Comparison of ENCODE assay signal across 21 cellular contexts in genomic region chr10:102880256-102880655, GRCh38. TPM values are rescaled to one million over a fixed set of nuclear protein-coding genes. Genes with fewer than 3 reads are reported as not detected.
DNase-seq lines count a peak whose midpoint lies in the region; ATAC-seq, FAIRE-seq and TF ChIP-seq lines count a peak whose summit lies in the region.
"Had no signal": no experiment of that assay in that cellular context is flagged by ENCODE, and none has a peak within 500 bp of the region (broad histone marks: within the 10 kb centered on the region; RNA-seq: fewer than 3 reads in every experiment).

No MANE protein-coding gene starts in this region.

- no peaks in the 10 kb centered on the region for H3K9me3 ChIP-seq in A549
- no peaks in the 10 kb centered on the region for H3K9me3 ChIP-seq in K562 (replicated peaks; ENCODE audit: control insufficient read depth, insufficient read depth, low read depth, low read length)
- no peaks in the 10 kb centered on the region for H3K9me3 ChIP-seq in keratinocyte (ENCODE audit: control insufficient read depth, low read depth, low read length)
- no peaks in the 10 kb centered on the region for H3K9me3 ChIP-seq in CD8-positive, alpha-beta T cell (ENCODE audit: low read length)

- no peak overlapping the region for H3K27ac Mint-ChIP-seq in CD8-positive, alpha-beta T cell
- H3K27ac Mint-ChIP-seq: CD4-positive, alpha-beta memory T cell; GM23338; H9 had no signal

- no peak for TF ChIP-seq EP300 in A549 (IDR thresholded peaks at IDR 0.05)
- TF ChIP-seq EP300 in K562 (IDR thresholded peaks at IDR 0.05; ENCODE audit: low read length) = no peak

- H3K4me1 Mint-ChIP-seq in CD8-positive, alpha-beta T cell (ENCODE audit: low read depth) = no peaks in the 10 kb centered on the region
- H3K4me1 Mint-ChIP-seq: CD4-positive, alpha-beta memory T cell; GM23338; H9 had no signal

- no TSS peak for BruUV-seq in K562 (replicated peaks; lab: Mats Ljungman, UMichigan)

- no peak for TF ChIP-seq POLR2A in A549 (IDR thresholded peaks at IDR 0.05; ENCODE audit: low read length)
- no peak for TF ChIP-seq POLR2A in K562 (conservative IDR thresholded peaks at IDR 0.05)

- H3K9me3 Mint-ChIP-seq in CD8-positive, alpha-beta T cell = no peaks in the 10 kb centered on the region
- H3K9me3 Mint-ChIP-seq: CD4-positive, alpha-beta memory T cell; GM23338; H9 had no signal

- CTCF ChIA-PET in A549 (lab: Yijun Ruan, JAX) (interaction anchor here (1.0 to 1.6 kb wide), 2 partner anchors 11 to 21 kb away, joined by 3 to 4 read pairs; partner anchors contain the start of gene AS3MT), K562 (lab: Yijun Ruan, JAX; ENCODE audit: low intra/inter-chr PET ratio) (no interaction called here)
- CTCF ChIA-PET in CD8-positive, alpha-beta T cell (lab: Charles Lee) = no interaction called here

- H3K4me3 ChIP-seq in A549 (no peak overlapping the region), K562 (no peak overlapping the region), keratinocyte (ENCODE audit: control insufficient read depth in 2 of 3, extremely low read depth in 1 of 3, insufficient read depth in 2 of 3, low read depth in 1 of 3, low read length in 3 of 3) (no peak overlapping the region)
- no peak overlapping the region for H3K4me3 ChIP-seq in CD8-positive, alpha-beta T cell (ENCODE audit: low read depth, low read length)
- H3K4me3 ChIP-seq: GM12878, GM23338 had no signal

- H3K36me3 ChIP-seq in K562 (ENCODE audit: control insufficient read depth, insufficient read depth, low read length) = no peaks in the 10 kb centered on the region
- H3K36me3 ChIP-seq in keratinocyte (ENCODE audit: control insufficient read depth in 2 of 2, extremely low read depth in 1 of 2, insufficient read depth in 2 of 2, low read length in 2 of 2) = no peaks in the 10 kb centered on the region
- no peaks in the 10 kb centered on the region for H3K36me3 ChIP-seq in CD8-positive, alpha-beta T cell (ENCODE audit: insufficient read depth, low read length)

- H3K27ac ChIP-seq in A549 = no peak overlapping the region
- no peak overlapping the region for H3K27ac ChIP-seq in K562 (ENCODE audit: extremely low read depth, low read depth, low read length)
- no peak overlapping the region for H3K27ac ChIP-seq in keratinocyte (ENCODE audit: control insufficient read depth, insufficient read depth, low read length)
- no peak overlapping the region for H3K27ac ChIP-seq in CD8-positive, alpha-beta T cell (ENCODE audit: low read depth, low read length)

- H3K79me2 ChIP-seq in K562 (ENCODE audit: control insufficient read depth, insufficient read depth, low read length) = no peaks in the 10 kb centered on the region
- H3K79me2 ChIP-seq in keratinocyte (ENCODE audit: control insufficient read depth, insufficient read depth, low read length) = no peaks in the 10 kb centered on the region

- in situ Hi-C loops in K562 (cut with MboI) = no loop called here

- no peaks in the 10 kb centered on the region for H3K4me1 ChIP-seq in A549
- no peaks in the 10 kb centered on the region; a peak in 1 of 5 replicates for H3K4me1 ChIP-seq in K562 (replicated peaks in 1 of 2; ENCODE audit: control insufficient read depth in 2 of 2, insufficient read depth in 2 of 2, low read length in 2 of 2)
- H3K4me1 ChIP-seq in keratinocyte (ENCODE audit: control insufficient read depth, extremely low read depth, insufficient read depth, low read length) = no peaks in the 10 kb centered on the region
- H3K4me1 ChIP-seq in CD8-positive, alpha-beta T cell (ENCODE audit: insufficient read depth, low read length) = no peaks in the 10 kb centered on the region

- dilution Hi-C loops in keratinocyte (cut with MboI; ENCODE audit: extremely low pct_ligation_motif_present, low sequenced_read_pairs) = no loop called here

- H3K4me3 Mint-ChIP-seq in CD8-positive, alpha-beta T cell = no peak overlapping the region
- H3K4me3 Mint-ChIP-seq: CD4-positive, alpha-beta memory T cell; GM23338; H9 had no signal

- H3K9me1 ChIP-seq in K562 (ENCODE audit: control insufficient read depth, insufficient read depth, low read length) = no peaks in the 10 kb centered on the region
- no peaks in the 10 kb centered on the region for H3K9me1 ChIP-seq in keratinocyte (ENCODE audit: control insufficient read depth, extremely low read depth, insufficient read depth, low read length)

- H3K4me2 ChIP-seq in A549 (no peak overlapping the region), K562 (ENCODE audit: insufficient read depth, low read length) (no peak overlapping the region), keratinocyte (ENCODE audit: control insufficient read depth, extremely low read depth, insufficient read depth, low read depth, low read length) (no peak overlapping the region)
- H3K4me2 ChIP-seq: GM23338 had no signal

- H3K36me3 Mint-ChIP-seq in CD8-positive, alpha-beta T cell = peaks cover 11% of the 10 kb centered on the region

- no peak overlapping the region for H2AFZ ChIP-seq in K562 (ENCODE audit: low read depth, low read length)
- H2AFZ ChIP-seq in keratinocyte (ENCODE audit: control insufficient read depth, low read length) = no peak overlapping the region
- H2AFZ ChIP-seq: GM23338 had no signal

- 94% methylated on average over 2 of the region's 2 CpGs for WGBS in A549 (ENCODE audit: missing lambda C conversion rate)
- 0% methylated on average over 2 of the region's 2 CpGs for WGBS in K562 (ENCODE audit: insufficient coverage, low coverage, missing lambda C conversion rate)

- no peaks in the 10 kb centered on the region for H4K20me1 ChIP-seq in K562 (replicated peaks; ENCODE audit: control insufficient read depth, insufficient read depth, low read length)
- no peaks in the 10 kb centered on the region for H4K20me1 ChIP-seq in keratinocyte (ENCODE audit: control insufficient read depth, extremely low read depth, insufficient read depth, low read length)

- no peaks in the 10 kb centered on the region for H3K27me3 ChIP-seq in K562 (ENCODE audit: control insufficient read depth in 2 of 2, insufficient read depth in 2 of 2, low read length in 2 of 2)
- H3K27me3 ChIP-seq in keratinocyte (ENCODE audit: control insufficient read depth, extremely low read depth, insufficient read depth, low read length) = no peaks in the 10 kb centered on the region
- H3K27me3 ChIP-seq in CD8-positive, alpha-beta T cell (ENCODE audit: insufficient read depth, low read length) = no peaks in the 10 kb centered on the region

- no peaks in the 10 kb centered on the region for H3K27me3 Mint-ChIP-seq in CD8-positive, alpha-beta T cell (ENCODE audit: low read depth)
- H3K27me3 Mint-ChIP-seq: CD4-positive, alpha-beta memory T cell had no signal

- ATAC-seq in A549 (no peak), K562 (no peak)
- ATAC-seq in CD8-positive, alpha-beta T cell = no peak
- ATAC-seq: GM12878, GM23338, HCT116 had no signal

- TF ChIP-seq RAD21 in A549 (conservative IDR thresholded peaks at IDR 0.05 in 1 of 2, IDR thresholded peaks at IDR 0.05 in 1 of 2) = no peak
- TF ChIP-seq RAD21 in K562 (CRISPR knock-in tag; conservative IDR thresholded peaks at IDR 0.05 in 1 of 2, IDR thresholded peaks at IDR 0.05 in 1 of 2) = no peak

- TF ChIP-seq CTCF in A549 (IDR thresholded peaks at IDR 0.05) (no peak), K562 (IDR thresholded peaks at IDR 0.05 in 2 of 3, conservative IDR thresholded peaks at IDR 0.05 in 1 of 3; ENCODE audit: insufficient read depth in 2 of 3, low read depth in 1 of 3, low read length in 3 of 3) (no peak), keratinocyte (optimal IDR thresholded peaks at IDR 0.05 in 1 of 3, IDR thresholded peaks at IDR 0.05 in 1 of 3, conservative IDR thresholded peaks at IDR 0.05 in 1 of 3; ENCODE audit: extremely low read depth in 1 of 3, insufficient read depth in 2 of 3, low read length in 3 of 3) (no peak)
- TF ChIP-seq CTCF in CD8-positive, alpha-beta T cell (IDR thresholded peaks at IDR 0.05) = no peak

- intact Hi-C loops in K562 (cut with micrococcal nuclease) = no loop called here
- intact Hi-C loops in CD8-positive, alpha-beta T cell (cut with DNase I, micrococcal nuclease) = no loop called here

- DNase-seq in A549 (ENCODE audit: low read depth in 1 of 2, low spot score in 1 of 2) (no peak), GM19239 (ENCODE audit: insufficient read length, low spot score) (no peak), K562 (ENCODE audit: extremely low read depth in 1 of 4, low spot score in 3 of 4) (no peak), keratinocyte (ENCODE audit: low read depth, low spot score) (no peak), COLO668 (lab: John Stamatoyannopoulos, UW; ENCODE audit: unreplicated experiment) (no peak), NCI-H128 (lab: John Stamatoyannopoulos, UW; ENCODE audit: unreplicated experiment) (no peak)
- DNase-seq in CD8-positive, alpha-beta T cell = no peak
- DNase-seq: 8988T; C1 segment of cervical spinal cord; CD4-positive, alpha-beta memory T cell; DMS 273 treated with DMSO at 0.1 percent for 48 hours; DMS79; EL; GDM1; H9 had no signal

- H3K9ac ChIP-seq in K562 (ENCODE audit: insufficient read depth in 1 of 2, low read depth in 2 of 2, low read length in 2 of 2) (no peak overlapping the region), keratinocyte (ENCODE audit: control insufficient read depth, extremely low read depth, insufficient read depth, low read length) (no peak overlapping the region)

- FAIRE-seq in A549 (lab: Jason Lieb, UNC) = peak; percentile 28
- peak; percentile 11 for FAIRE-seq in GM19239 (lab: Jason Lieb, UNC)
- no peak for FAIRE-seq in K562 (lab: Jason Lieb, UNC)
- FAIRE-seq in keratinocyte (lab: Jason Lieb, UNC) = peak; percentile 26

- POLR2A ChIA-PET in A549 (lab: Yijun Ruan, JAX) (no interaction called here), K562 (lab: Yijun Ruan, JAX) (no interaction called here)
- POLR2A ChIA-PET in CD8-positive, alpha-beta T cell (lab: Charles Lee) = no interaction called here

RNA-seq across cellular contexts. Expression of gene AS3MT, which starts 11.0 kb away (rescaled TPM):
- polyA plus RNA-seq in A549 (2011; rRNA removed) (8.6 and 10.8 TPM in 2 replicates), A549 (2017; fragmentation: RNase III; extraction: RNeasy Plus Mini Kit Qiagen cat#74134 plus additional on column Dnase treatment) (9.7 to 10.7 TPM (median 10.7 TPM) in 3 replicates), K562 (2011; rRNA removed) (0.07 TPM in 1 of 2 replicates, not detected in the other), K562 (2014; fragmentation: Illumina TruSeq; extraction: Trizol) (0.19 TPM in 1 of 2 replicates, not detected in the other), K562 (2014; fragmentation: Nextera tagmentation; extraction: Ambion mirVana) (under 1 TPM; 0.04 to 0.14 TPM), K562 (2014; rRNA removed) (0.24 and 0.58 TPM in 2 replicates), keratinocyte (0.80 to 2.0 TPM (median 0.85 TPM) in 3 replicates)
- 4.6 and 5.1 TPM in 2 replicates for polyA plus RNA-seq in A549 (2012; cell fraction: cytosol; rRNA removed)
- 2.4 and 4.8 TPM in 2 replicates for polyA plus RNA-seq in A549 (2012; cell fraction: nucleus; rRNA removed)
- 1.6 and 2.0 TPM in 2 replicates for polyA minus RNA-seq in A549 (2011; rRNA and poly(A)+ RNA removed)
- 0.39 and 1.4 TPM in 2 replicates for total RNA-seq in K562 (2011; cell fraction: chromatin; rRNA removed; ENCODE audit: low replicate concordance)
- 0.39 and 0.50 TPM in 2 replicates for total RNA-seq in K562 (2011; cell fraction: nucleolus; rRNA removed)
- total RNA-seq in K562 (2011; cell fraction: nucleoplasm; rRNA removed) = 0.38 and 0.88 TPM in 2 replicates
- total RNA-seq in K562 (2014; rRNA removed) (not detected in 2 replicates), K562 (2014; rRNA removed; fragmentation: Illumina TruSeq; extraction: Trizol) (0.33 and 0.41 TPM in 2 replicates), K562 (2015; rRNA removed; fragmentation: Illumina TruSeq; extraction: Trizol) (0.30 TPM in 1 of 2 replicates, not detected in the other), K562 (2021) (0.25 and 0.29 TPM in 2 replicates)
- polyA plus RNA-seq in K562 (2011; cell fraction: cytosol; rRNA removed) = 0.04 TPM in 1 of 2 replicates, not detected in the other
- 0.06 and 0.15 TPM in 2 replicates for polyA plus RNA-seq in K562 (2011; cell fraction: nucleus; rRNA removed)
- polyA plus RNA-seq in K562 (2012) = 0.29 TPM in 1 of 2 replicates, not detected in the other
- polyA minus RNA-seq in K562 (2011; rRNA and poly(A)+ RNA removed) = 0.51 TPM in 1 of 2 replicates, not detected in the other
- not detected in 2 replicates for polyA minus RNA-seq in K562 (2011; cell fraction: cytosol; rRNA and poly(A)+ RNA removed)
- polyA minus RNA-seq in K562 (2011; cell fraction: nucleus; rRNA and poly(A)+ RNA removed) = 0.13 and 0.33 TPM in 2 replicates
- polyA plus RNA-seq in keratinocyte (2011; ENCODE audit: low read depth) = 1.2 TPM
- 0.39 and 0.49 TPM in 2 replicates for polyA plus RNA-seq in keratinocyte (2011; cell fraction: cytosol; rRNA removed)
- polyA plus RNA-seq in keratinocyte (2011; cell fraction: nucleus; rRNA removed) = 0.38 TPM in 1 of 2 replicates, not detected in the other
- 1.5 and 1.9 TPM in 2 replicates for polyA plus RNA-seq in keratinocyte (2012; ENCODE audit: low replicate concordance)
- polyA minus RNA-seq in keratinocyte = 0.64 to 0.98 TPM in 2 of 3 replicates, not detected in the other
- not detected for polyA minus RNA-seq in keratinocyte (2011; cell fraction: cytosol; rRNA and poly(A)+ RNA removed)
- not detected in 2 replicates for polyA minus RNA-seq in keratinocyte (2011; cell fraction: nucleus; rRNA and poly(A)+ RNA removed)
- under 1 TPM; 0.31 to 0.57 TPM for total RNA-seq in CD8-positive, alpha-beta T cell
- total RNA-seq: H4 had no signal

RNA-seq across cellular contexts. Expression of gene BORCS7, which starts 26.2 kb away (rescaled TPM):
- polyA plus RNA-seq in A549 (2011; rRNA removed) = 43.9 and 68.1 TPM in 2 replicates
- 31.7 and 34.1 TPM in 2 replicates for polyA plus RNA-seq in A549 (2012; cell fraction: cytosol; rRNA removed)
- polyA plus RNA-seq in A549 (2012; cell fraction: nucleus; rRNA removed) = 7.4 and 9.8 TPM in 2 replicates
- polyA plus RNA-seq in A549 (2017; fragmentation: RNase III; extraction: RNeasy Plus Mini Kit Qiagen cat#74134 plus additional on column Dnase treatment) = 31.3 to 36.9 TPM (median 36.6 TPM) in 3 replicates
- polyA minus RNA-seq in A549 (2011; rRNA and poly(A)+ RNA removed) = 8.9 and 11.2 TPM in 2 replicates
- total RNA-seq in K562 (2011; cell fraction: chromatin; rRNA removed; ENCODE audit: low replicate concordance) = 10.9 and 11.2 TPM in 2 replicates
- total RNA-seq in K562 (2011; cell fraction: nucleolus; rRNA removed) = 6.7 and 9.7 TPM in 2 replicates
- total RNA-seq in K562 (2011; cell fraction: nucleoplasm; rRNA removed) = 19.7 and 20.8 TPM in 2 replicates
- 6.5 TPM in 2 replicates for total RNA-seq in K562 (2014; rRNA removed)
- total RNA-seq in K562 (2014; rRNA removed; fragmentation: Illumina TruSeq; extraction: Trizol) = 11.8 and 12.1 TPM in 2 replicates
- total RNA-seq in K562 (2015; rRNA removed; fragmentation: Illumina TruSeq; extraction: Trizol) = 8.3 and 12.1 TPM in 2 replicates
- total RNA-seq in K562 (2021) = 5.1 and 5.9 TPM in 2 replicates
- 12.8 and 14.5 TPM in 2 replicates for polyA plus RNA-seq in K562 (2011; rRNA removed)
- polyA plus RNA-seq in K562 (2011; cell fraction: cytosol; rRNA removed) = 7.1 and 9.8 TPM in 2 replicates
- 3.0 and 5.0 TPM in 2 replicates for polyA plus RNA-seq in K562 (2011; cell fraction: nucleus; rRNA removed)
- 9.0 and 9.3 TPM in 2 replicates for polyA plus RNA-seq in K562 (2012)
- polyA plus RNA-seq in K562 (2014; fragmentation: Illumina TruSeq; extraction: Trizol) = 8.2 and 8.4 TPM in 2 replicates
- polyA plus RNA-seq in K562 (2014; fragmentation: Nextera tagmentation; extraction: Ambion mirVana) = 10 to 100 TPM; 14.0 to 17.0 TPM
- 12.9 and 14.0 TPM in 2 replicates for polyA plus RNA-seq in K562 (2014; rRNA removed)
- polyA minus RNA-seq in K562 (2011; rRNA and poly(A)+ RNA removed) = 5.9 and 12.2 TPM in 2 replicates
- polyA minus RNA-seq in K562 (2011; cell fraction: cytosol; rRNA and poly(A)+ RNA removed) = 1.4 and 4.0 TPM in 2 replicates
- 3.1 and 6.9 TPM in 2 replicates for polyA minus RNA-seq in K562 (2011; cell fraction: nucleus; rRNA and poly(A)+ RNA removed)
- polyA plus RNA-seq in keratinocyte = 19.8 to 25.9 TPM (median 24.4 TPM) in 3 replicates
- polyA plus RNA-seq in keratinocyte (2011; ENCODE audit: low read depth) = 10.3 TPM
- 27.1 and 31.2 TPM in 2 replicates for polyA plus RNA-seq in keratinocyte (2011; cell fraction: cytosol; rRNA removed)
- polyA plus RNA-seq in keratinocyte (2011; cell fraction: nucleus; rRNA removed) = 13.2 and 14.6 TPM in 2 replicates
- 8.4 and 10.4 TPM in 2 replicates for polyA plus RNA-seq in keratinocyte (2012; ENCODE audit: low replicate concordance)
- polyA minus RNA-seq in keratinocyte = 1.6 to 9.0 TPM (median 8.7 TPM) in 3 replicates
- polyA minus RNA-seq in keratinocyte (2011; cell fraction: cytosol; rRNA and poly(A)+ RNA removed) = 11.3 TPM
- 4.0 and 5.8 TPM in 2 replicates for polyA minus RNA-seq in keratinocyte (2011; cell fraction: nucleus; rRNA and poly(A)+ RNA removed)
- 10 to 100 TPM; 13.7 to 13.9 TPM for total RNA-seq in CD8-positive, alpha-beta T cell

RNA-seq across cellular contexts. Expression of gene CNNM2, which starts 37.8 kb away (rescaled TPM):
- 6.4 TPM in 2 replicates for polyA plus RNA-seq in A549 (2011; rRNA removed)
- polyA plus RNA-seq in A549 (2012; cell fraction: cytosol; rRNA removed) = 5.2 and 7.0 TPM in 2 replicates
- polyA plus RNA-seq in A549 (2012; cell fraction: nucleus; rRNA removed) = 6.9 and 10.6 TPM in 2 replicates
- 3.9 to 6.9 TPM (median 6.2 TPM) in 3 replicates for polyA plus RNA-seq in A549 (2017; fragmentation: RNase III; extraction: RNeasy Plus Mini Kit Qiagen cat#74134 plus additional on column Dnase treatment)
- polyA minus RNA-seq in A549 (2011; rRNA and poly(A)+ RNA removed) = 6.4 and 7.4 TPM in 2 replicates
- 12.8 and 21.8 TPM in 2 replicates for total RNA-seq in K562 (2011; cell fraction: chromatin; rRNA removed; ENCODE audit: low replicate concordance)
- 8.7 and 9.2 TPM in 2 replicates for total RNA-seq in K562 (2011; cell fraction: nucleolus; rRNA removed)
- 8.9 and 12.8 TPM in 2 replicates for total RNA-seq in K562 (2011; cell fraction: nucleoplasm; rRNA removed)
- total RNA-seq in K562 (2014; rRNA removed) = 4.0 and 5.9 TPM in 2 replicates
- 1.2 and 1.4 TPM in 2 replicates for total RNA-seq in K562 (2014; rRNA removed; fragmentation: Illumina TruSeq; extraction: Trizol)
- 1.2 and 1.5 TPM in 2 replicates for total RNA-seq in K562 (2015; rRNA removed; fragmentation: Illumina TruSeq; extraction: Trizol)
- 5.0 and 5.7 TPM in 2 replicates for total RNA-seq in K562 (2021)
- 1.3 and 1.7 TPM in 2 replicates for polyA plus RNA-seq in K562 (2011; rRNA removed)
- 1.2 and 2.0 TPM in 2 replicates for polyA plus RNA-seq in K562 (2011; cell fraction: cytosol; rRNA removed)
- 2.6 and 5.1 TPM in 2 replicates for polyA plus RNA-seq in K562 (2011; cell fraction: nucleus; rRNA removed)
- polyA plus RNA-seq in K562 (2012) = 4.0 and 4.6 TPM in 2 replicates
- 2.1 and 2.7 TPM in 2 replicates for polyA plus RNA-seq in K562 (2014; fragmentation: Illumina TruSeq; extraction: Trizol)
- polyA plus RNA-seq in K562 (2014; fragmentation: Nextera tagmentation; extraction: Ambion mirVana) = under 1 TPM; 0.21 to 0.23 TPM
- polyA plus RNA-seq in K562 (2014; rRNA removed) = 0.93 and 2.2 TPM in 2 replicates
- 2.2 and 2.8 TPM in 2 replicates for polyA minus RNA-seq in K562 (2011; rRNA and poly(A)+ RNA removed)
- polyA minus RNA-seq in K562 (2011; cell fraction: cytosol; rRNA and poly(A)+ RNA removed) = 1.9 and 2.9 TPM in 2 replicates
- 2.6 and 4.9 TPM in 2 replicates for polyA minus RNA-seq in K562 (2011; cell fraction: nucleus; rRNA and poly(A)+ RNA removed)
- 1.4 to 2.6 TPM (median 1.5 TPM) in 3 replicates for polyA plus RNA-seq in keratinocyte
- 1.3 TPM for polyA plus RNA-seq in keratinocyte (2011; ENCODE audit: low read depth)
- 1.5 and 1.7 TPM in 2 replicates for polyA plus RNA-seq in keratinocyte (2011; cell fraction: cytosol; rRNA removed)
- polyA plus RNA-seq in keratinocyte (2011; cell fraction: nucleus; rRNA removed) = 5.3 and 5.8 TPM in 2 replicates
- polyA plus RNA-seq in keratinocyte (2012; ENCODE audit: low replicate concordance) = 2.5 and 2.6 TPM in 2 replicates
- 1.7 to 5.6 TPM (median 2.4 TPM) in 3 replicates for polyA minus RNA-seq in keratinocyte
- 4.2 TPM for polyA minus RNA-seq in keratinocyte (2011; cell fraction: cytosol; rRNA and poly(A)+ RNA removed)
- 3.3 and 5.9 TPM in 2 replicates for polyA minus RNA-seq in keratinocyte (2011; cell fraction: nucleus; rRNA and poly(A)+ RNA removed)
- total RNA-seq in CD8-positive, alpha-beta T cell = 1 to 10 TPM; 9.5 to 9.6 TPM

RNA-seq across cellular contexts. Expression of gene CYP17A1, which starts 43.0 kb away (rescaled TPM):
- not detected in 2 replicates for polyA plus RNA-seq in A549 (2011; rRNA removed)
- 0.03 TPM in 1 of 2 replicates, not detected in the other for polyA plus RNA-seq in A549 (2012; cell fraction: cytosol; rRNA removed)
- not detected in 2 replicates for polyA plus RNA-seq in A549 (2012; cell fraction: nucleus; rRNA removed)
- polyA plus RNA-seq in A549 (2017; fragmentation: RNase III; extraction: RNeasy Plus Mini Kit Qiagen cat#74134 plus additional on column Dnase treatment) = not detected in 3 replicates
- polyA minus RNA-seq in A549 (2011; rRNA and poly(A)+ RNA removed) = not detected in 2 replicates
- not detected in 2 replicates for total RNA-seq in K562 (2011; cell fraction: chromatin; rRNA removed; ENCODE audit: low replicate concordance)
- not detected in 2 replicates for total RNA-seq in K562 (2011; cell fraction: nucleolus; rRNA removed)
- not detected in 2 replicates for total RNA-seq in K562 (2011; cell fraction: nucleoplasm; rRNA removed)
- not detected in 2 replicates for total RNA-seq in K562 (2014; rRNA removed)
- total RNA-seq in K562 (2014; rRNA removed; fragmentation: Illumina TruSeq; extraction: Trizol) = not detected in 2 replicates
- total RNA-seq in K562 (2015; rRNA removed; fragmentation: Illumina TruSeq; extraction: Trizol) = not detected in 2 replicates
- total RNA-seq in K562 (2021) = 2.3 TPM in 2 replicates
- not detected in 2 replicates for polyA plus RNA-seq in K562 (2011; rRNA removed)
- polyA plus RNA-seq in K562 (2011; cell fraction: cytosol; rRNA removed) = not detected in 2 replicates
- polyA plus RNA-seq in K562 (2011; cell fraction: nucleus; rRNA removed) = not detected in 2 replicates
- 0.08 and 0.42 TPM in 2 replicates for polyA plus RNA-seq in K562 (2012)
- not detected in 2 replicates for polyA plus RNA-seq in K562 (2014; fragmentation: Illumina TruSeq; extraction: Trizol)
- not detected for polyA plus RNA-seq in K562 (2014; fragmentation: Nextera tagmentation; extraction: Ambion mirVana)
- polyA plus RNA-seq in K562 (2014; rRNA removed) = not detected in 2 replicates
- not detected in 2 replicates for polyA minus RNA-seq in K562 (2011; rRNA and poly(A)+ RNA removed)
- not detected in 2 replicates for polyA minus RNA-seq in K562 (2011; cell fraction: cytosol; rRNA and poly(A)+ RNA removed)
- polyA minus RNA-seq in K562 (2011; cell fraction: nucleus; rRNA and poly(A)+ RNA removed) = not detected in 2 replicates
- polyA plus RNA-seq in keratinocyte = not detected in 3 replicates
- not detected for polyA plus RNA-seq in keratinocyte (2011; ENCODE audit: low read depth)
- not detected in 2 replicates for polyA plus RNA-seq in keratinocyte (2011; cell fraction: cytosol; rRNA removed)
- polyA plus RNA-seq in keratinocyte (2011; cell fraction: nucleus; rRNA removed) = not detected in 2 replicates
- not detected in 2 replicates for polyA plus RNA-seq in keratinocyte (2012; ENCODE audit: low replicate concordance)
- not detected in 3 replicates for polyA minus RNA-seq in keratinocyte
- polyA minus RNA-seq in keratinocyte (2011; cell fraction: cytosol; rRNA and poly(A)+ RNA removed) = not detected
- not detected in 2 replicates for polyA minus RNA-seq in keratinocyte (2011; cell fraction: nucleus; rRNA and poly(A)+ RNA removed)
- not detected for total RNA-seq in CD8-positive, alpha-beta T cell
- total RNA-seq: A673; CD4-positive, alpha-beta memory T cell; GM23338; H4; H9 had no signal
- polyA plus RNA-seq: BJ; CD4-positive, alpha-beta memory T cell; GM12878; GM23338 had no signal
